In the genomic region with DNA sequence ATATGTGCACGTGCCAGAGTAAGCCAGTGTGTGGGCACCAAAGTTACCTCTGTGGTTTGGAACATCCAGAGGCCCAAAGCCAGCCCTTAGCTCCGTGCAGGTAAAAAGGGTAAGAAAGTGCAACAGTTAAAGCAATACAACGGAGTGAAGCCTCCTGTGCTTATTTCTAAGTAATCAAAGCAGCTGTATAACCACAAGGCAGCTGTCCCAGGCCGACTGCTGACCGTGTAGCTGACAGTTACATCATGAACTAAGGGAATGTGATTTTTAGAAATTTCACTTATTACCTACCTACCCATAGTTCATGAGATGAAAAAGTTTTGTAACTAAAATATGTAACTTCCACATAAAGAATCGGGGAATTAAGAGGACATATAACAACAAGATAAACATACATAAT, we compare ENCODE assay signal across 20 cellular contexts.
DNase-seq lines count a peak whose midpoint lies in the region; ATAC-seq, FAIRE-seq and TF ChIP-seq lines count a peak whose summit lies in the region.
"Had no signal": no experiment of that assay in that cellular context is flagged by ENCODE, and none has a peak within 500 bp of the region (broad histone marks: within the 10 kb centered on the region; RNA-seq: fewer than 3 reads in every experiment).

No MANE protein-coding gene starts in this region.

- TF ChIP-seq POLR2A in H1 (IDR thresholded peaks at IDR 0.05; ENCODE audit: control extremely low read depth in 1 of 2, low read depth in 2 of 2, low read length in 2 of 2) (no peak), gastrocnemius medialis (IDR thresholded peaks at IDR 0.05) (no peak)

- WGBS in H1 (ENCODE audit: extremely low coverage in 1 of 2, insufficient coverage in 1 of 2, insufficient read length in 1 of 2, insufficient replicate concordance in 2 of 2, low coverage in 1 of 2, low lambda C conversion rate in 2 of 2, missing lambda C conversion rate in 1 of 2), 2 experiments = 88% methylated on average over 6 of the region's 6 CpGs; no CpG with 5 or more reads in 1 of the 2 experiments

- POLR2A ChIA-PET in H1 (lab: Charles Lee; ENCODE audit: partially characterized antibody) = no interaction called here

- no peak overlapping the region for H3K4me3 ChIP-seq in H1 (ENCODE audit: extremely low read depth in 1 of 4, insufficient read depth in 2 of 4, low read depth in 3 of 4, low read length in 4 of 4)
- H3K4me3 ChIP-seq in gastrocnemius medialis = no peak overlapping the region

- no peak overlapping the region for H2BK12ac ChIP-seq in H1 (ENCODE audit: low read depth, low read length)

- H3K79me2 ChIP-seq in H1 (ENCODE audit: control insufficient read depth in 1 of 2, insufficient read depth in 2 of 2, low read length in 2 of 2) = no peaks in the 10 kb centered on the region

- H3K27ac ChIP-seq in H1 (ENCODE audit: low read depth, low read length) (no peak overlapping the region), gastrocnemius medialis (peak overlapping the region; percentile 46 to 61 (median 58))
- H3K27ac ChIP-seq: 22Rv1 had no signal

- no peak overlapping the region for H2BK5ac ChIP-seq in H1 (ENCODE audit: low read depth, low read length)

- H3K4ac ChIP-seq in H1 (replicated peaks; ENCODE audit: insufficient read length, low read depth, low read length) = no peak overlapping the region

- CTCF ChIA-PET in H1 (lab: Charles Lee; ENCODE audit: partially characterized antibody) = interaction anchor here (0.6 kb wide), 1 partner anchor 347 kb away, joined by 3 read pairs; no protein-coding TSS in a partner anchor

- no peak overlapping the region for H2BK15ac ChIP-seq in H1 (ENCODE audit: low read length)

- no peak overlapping the region for H3K23ac ChIP-seq in H1 (ENCODE audit: insufficient read length)

- no peak for FAIRE-seq in H1 (lab: Jason Lieb, UNC)
- FAIRE-seq: D721Med, GM12891, HepG2, HTR-8/SVneo had no signal

- H4K91ac ChIP-seq in H1 (replicated peaks; ENCODE audit: insufficient read length, low read length) = no peak overlapping the region

- H3K56ac ChIP-seq in H1 (replicated peaks; ENCODE audit: insufficient read length, low read depth, low read length) = no peak overlapping the region

- intact Hi-C loops in gastrocnemius medialis (cut with DNase I; ENCODE audit: low total_unique reads) = loop anchor here (5.0 kb wide), 1 partner anchor 664 kb away; no protein-coding TSS in a partner anchor

- H2BK120ac ChIP-seq in H1 (replicated peaks; ENCODE audit: low read depth, low read length) = no peak overlapping the region

- TF ChIP-seq CTCF in H1 (IDR thresholded peaks at IDR 0.05; ENCODE audit: control extremely low read depth in 1 of 3, insufficient read depth in 1 of 3, low read depth in 1 of 3, low read length in 3 of 3) = no peak
- no peak for TF ChIP-seq CTCF in gastrocnemius medialis (IDR thresholded peaks at IDR 0.05 in 4 of 5, conservative IDR thresholded peaks at IDR 0.05 in 1 of 5)

- H3K23me2 ChIP-seq in H1 (ENCODE audit: low read depth, low read length) = no peaks in the 10 kb centered on the region

- ATAC-seq in gastrocnemius medialis = no peak
- ATAC-seq in GM18873 (IDR thresholded peaks at IDR 0.05; ENCODE audit: low FRiP score, unreplicated experiment) = no peak
- ATAC-seq: CD8-positive, alpha-beta T cell; HepG2 had no signal

- H3K4me2 ChIP-seq in H1 (ENCODE audit: insufficient read depth in 1 of 2, low read depth in 2 of 2, low read length in 2 of 2) = no peak overlapping the region

- no peaks in the 10 kb centered on the region for H3K79me1 ChIP-seq in H1 (ENCODE audit: low read depth, low read length)

- H2AFZ ChIP-seq in H1 (ENCODE audit: low read length) = peak overlapping the region; percentile 76; the same call in 1 of the 2 replicates

- H3K14ac ChIP-seq in H1 (ENCODE audit: insufficient read length) = no peak overlapping the region

- no peak overlapping the region; the same call in 1 of the 2 replicates for H2AK5ac ChIP-seq in H1 (ENCODE audit: low read depth, low read length)

- TF ChIP-seq RAD21 in H1 (IDR thresholded peaks at IDR 0.05 in 1 of 2, conservative IDR thresholded peaks at IDR 0.05 in 1 of 2; ENCODE audit: low read depth in 2 of 2, low read length in 2 of 2) = no peak

- no peak for TF ChIP-seq EP300 in H1 (IDR thresholded peaks at IDR 0.05; ENCODE audit: borderline replicate concordance in 1 of 2, low read depth in 2 of 2, low read length in 2 of 2)

- H4K20me1 ChIP-seq in H1 (replicated peaks in 1 of 2; ENCODE audit: control insufficient read depth in 1 of 2, insufficient read depth in 2 of 2, low read length in 2 of 2) = no peaks in the 10 kb centered on the region

- peak; percentile 19 for DNase-seq in NCI-H82 (lab: John Stamatoyannopoulos, UW)
- DNase-seq in NCI-H82 treated with DMSO at 0.1 percent for 48 hours (lab: John Stamatoyannopoulos, UW; ENCODE audit: unreplicated experiment) = no peak
- no peak for DNase-seq in H1 (ENCODE audit: low read depth in 1 of 2, low spot score in 2 of 2)
- DNase-seq in gastrocnemius medialis = no peak
- no peak for DNase-seq in NCI-H226
- DNase-seq in LoVo (ENCODE audit: low spot score) = no peak
- DNase-seq: CD8-positive, alpha-beta T cell; COR-L47; DMS153; DMS79 treated with DMSO at 0.1 percent for 48 hours; EL; GOT3; HCEC 1CT; HFFc6 had no signal

- no peak overlapping the region for H3K9ac ChIP-seq in H1 (replicated peaks in 1 of 4; ENCODE audit: extremely low read depth in 1 of 4, low read depth in 3 of 4, low read length in 3 of 4)

- H4K8ac ChIP-seq in H1 (ENCODE audit: extremely low read depth, insufficient read depth, low read length) = no peak overlapping the region

- H3K9me3 ChIP-seq in H1 (ENCODE audit: insufficient read depth in 2 of 2, low read depth in 1 of 2, low read length in 1 of 2) (no peaks in the 10 kb centered on the region), gastrocnemius medialis (no peaks in the 10 kb centered on the region)

- H3K36me3 ChIP-seq in H1 (ENCODE audit: control insufficient read depth in 2 of 4, insufficient read depth in 4 of 4, low read length in 3 of 4) = no peaks in the 10 kb centered on the region
- no peaks in the 10 kb centered on the region for H3K36me3 ChIP-seq in gastrocnemius medialis

- H2BK20ac ChIP-seq in H1 (ENCODE audit: low read length) = no peak overlapping the region

- no peak overlapping the region for H3K18ac ChIP-seq in H1 (ENCODE audit: extremely low read depth, low read length)

- no peaks in the 10 kb centered on the region; a peak in 1 of 7 replicates for H3K4me1 ChIP-seq in H1 (replicated peaks in 1 of 4; ENCODE audit: control insufficient read depth in 3 of 4, insufficient read depth in 4 of 4, low read length in 3 of 4)
- H3K4me1 ChIP-seq in gastrocnemius medialis = peaks cover 24 to 29% of the 10 kb centered on the region in 2 donors

- in situ Hi-C loops in gastrocnemius medialis (cut with MboI; ENCODE audit: low sequenced_read_pairs in 4 of 4) = no loop called here

- no peak overlapping the region for H4K5ac ChIP-seq in H1 (ENCODE audit: insufficient read length, low read depth, low read length)

- H3K27me3 ChIP-seq in H1 (replicated peaks in 1 of 4; ENCODE audit: control insufficient read depth in 3 of 4, extremely low read depth in 1 of 4, insufficient read depth in 3 of 4, low read length in 3 of 4) (no peaks in the 10 kb centered on the region), gastrocnemius medialis (no peaks in the 10 kb centered on the region)

TF ChIP-seq in H1, 55 proteins besides CTCF, POLR2A, EP300 and RAD21:
- TF ChIP-seq JUND (IDR thresholded peaks at IDR 0.05; ENCODE audit: low read length) (no peak), SIRT6 (IDR thresholded peaks at IDR 0.05; ENCODE audit: low read length) (no peak), SP2 (IDR thresholded peaks at IDR 0.05; ENCODE audit: low read length) (no peak), TBP (IDR thresholded peaks at IDR 0.05; ENCODE audit: low read depth, low read length) (no peak), CEBPB (IDR thresholded peaks at IDR 0.05; ENCODE audit: low read depth, low read length) (no peak), CHD2 (IDR thresholded peaks at IDR 0.05; ENCODE audit: low read length) (no peak), KDM1A (IDR thresholded peaks at IDR 0.05; ENCODE audit: borderline replicate concordance, low read length) (no peak), EGR1 (IDR thresholded peaks at IDR 0.05; ENCODE audit: borderline replicate concordance, low read depth, low read length) (no peak), CREB1 (IDR thresholded peaks at IDR 0.05) (no peak), SIN3A (conservative IDR thresholded peaks at IDR 0.05 in 1 of 2, IDR thresholded peaks at IDR 0.05 in 1 of 2; ENCODE audit: low read depth in 1 of 2, low read length in 2 of 2) (no peak), EZH2 (IDR thresholded peaks at IDR 0.05; ENCODE audit: low read depth, low read length, severe bottlenecking) (no peak), ASH2L (IDR thresholded peaks at IDR 0.05; ENCODE audit: low read length) (no peak), SP1 (IDR thresholded peaks at IDR 0.05; ENCODE audit: low read depth, low read length) (no peak), SRF (IDR thresholded peaks at IDR 0.05; ENCODE audit: low read depth, low read length) (no peak)
